In genomic region chr7:5422324-5423271, GRCh38 we compare ENCODE assay signal across 1 cellular context.
TF ChIP-seq lines count a peak whose summit lies in the region.

No MANE protein-coding gene starts in this region.

TF ChIP-seq in HepG2, 621 proteins besides CTCF, POLR2A, EP300 and RAD21 (continued from another document and continues in another):
- TF ChIP-seq, protein P1, sequence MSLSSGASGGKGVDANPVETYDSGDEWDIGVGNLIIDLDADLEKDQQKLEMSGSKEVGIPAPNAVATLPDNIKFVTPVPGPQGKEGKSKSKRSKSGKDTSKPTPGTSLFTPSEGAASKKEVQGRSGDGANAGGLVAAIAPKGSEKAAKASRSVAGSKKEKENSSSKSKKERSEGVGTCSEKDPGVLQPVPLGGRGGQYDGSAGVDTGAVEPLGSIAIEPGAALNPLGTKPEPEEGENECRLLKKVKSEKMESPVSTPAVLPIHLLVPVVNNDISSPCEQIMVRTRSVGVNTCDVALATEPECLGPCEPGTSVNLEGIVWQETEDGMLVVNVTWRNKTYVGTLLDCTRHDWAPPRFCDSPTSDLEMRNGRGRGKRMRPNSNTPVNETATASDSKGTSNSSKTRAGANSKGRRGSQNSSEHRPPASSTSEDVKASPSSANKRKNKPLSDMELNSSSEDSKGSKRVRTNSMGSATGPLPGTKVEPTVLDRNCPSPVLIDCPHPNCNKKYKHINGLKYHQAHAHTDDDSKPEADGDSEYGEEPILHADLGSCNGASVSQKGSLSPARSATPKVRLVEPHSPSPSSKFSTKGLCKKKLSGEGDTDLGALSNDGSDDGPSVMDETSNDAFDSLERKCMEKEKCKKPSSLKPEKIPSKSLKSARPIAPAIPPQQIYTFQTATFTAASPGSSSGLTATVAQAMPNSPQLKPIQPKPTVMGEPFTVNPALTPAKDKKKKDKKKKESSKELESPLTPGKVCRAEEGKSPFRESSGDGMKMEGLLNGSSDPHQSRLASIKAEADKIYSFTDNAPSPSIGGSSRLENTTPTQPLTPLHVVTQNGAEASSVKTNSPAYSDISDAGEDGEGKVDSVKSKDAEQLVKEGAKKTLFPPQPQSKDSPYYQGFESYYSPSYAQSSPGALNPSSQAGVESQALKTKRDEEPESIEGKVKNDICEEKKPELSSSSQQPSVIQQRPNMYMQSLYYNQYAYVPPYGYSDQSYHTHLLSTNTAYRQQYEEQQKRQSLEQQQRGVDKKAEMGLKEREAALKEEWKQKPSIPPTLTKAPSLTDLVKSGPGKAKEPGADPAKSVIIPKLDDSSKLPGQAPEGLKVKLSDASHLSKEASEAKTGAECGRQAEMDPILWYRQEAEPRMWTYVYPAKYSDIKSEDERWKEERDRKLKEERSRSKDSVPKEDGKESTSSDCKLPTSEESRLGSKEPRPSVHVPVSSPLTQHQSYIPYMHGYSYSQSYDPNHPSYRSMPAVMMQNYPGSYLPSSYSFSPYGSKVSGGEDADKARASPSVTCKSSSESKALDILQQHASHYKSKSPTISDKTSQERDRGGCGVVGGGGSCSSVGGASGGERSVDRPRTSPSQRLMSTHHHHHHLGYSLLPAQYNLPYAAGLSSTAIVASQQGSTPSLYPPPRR (CRISPR knock-in tag; IDR thresholded peaks at IDR 0.05; ENCODE audit: borderline replicate concordance): no peak
- TF ChIP-seq ZNF557 (CRISPR knock-in tag; IDR thresholded peaks at IDR 0.05): no peak
- no peak for TF ChIP-seq ZNF652 (CRISPR knock-in tag; IDR thresholded peaks at IDR 0.05; ENCODE audit: borderline replicate concordance, low read depth)
- no peak for TF ChIP-seq MTF1 (CRISPR knock-in tag; IDR thresholded peaks at IDR 0.05)
- TF ChIP-seq ZFP36L2 (CRISPR knock-in tag; IDR thresholded peaks at IDR 0.05): no peak
- TF ChIP-seq ZNF558 (CRISPR knock-in tag; IDR thresholded peaks at IDR 0.05; ENCODE audit: borderline replicate concordance): peak; percentile 17; the same call in 1 of the 2 replicates
- no peak for TF ChIP-seq ZSCAN22 (CRISPR knock-in tag; IDR thresholded peaks at IDR 0.05)
- no peak for TF ChIP-seq ZNF841 (CRISPR knock-in tag; IDR thresholded peaks at IDR 0.05; ENCODE audit: borderline replicate concordance)
- TF ChIP-seq ZNF121 (CRISPR knock-in tag; IDR thresholded peaks at IDR 0.05): no peak
- no peak for TF ChIP-seq ZNF549 (CRISPR knock-in tag; IDR thresholded peaks at IDR 0.05)
- TF ChIP-seq WIZ (CRISPR knock-in tag; IDR thresholded peaks at IDR 0.05): no peak
- TF ChIP-seq GTF3A (CRISPR knock-in tag; conservative IDR thresholded peaks at IDR 0.05): no peak
- TF ChIP-seq TBX3 (IDR thresholded peaks at IDR 0.05; ENCODE audit: borderline replicate concordance): no peak
- TF ChIP-seq, protein P2, sequence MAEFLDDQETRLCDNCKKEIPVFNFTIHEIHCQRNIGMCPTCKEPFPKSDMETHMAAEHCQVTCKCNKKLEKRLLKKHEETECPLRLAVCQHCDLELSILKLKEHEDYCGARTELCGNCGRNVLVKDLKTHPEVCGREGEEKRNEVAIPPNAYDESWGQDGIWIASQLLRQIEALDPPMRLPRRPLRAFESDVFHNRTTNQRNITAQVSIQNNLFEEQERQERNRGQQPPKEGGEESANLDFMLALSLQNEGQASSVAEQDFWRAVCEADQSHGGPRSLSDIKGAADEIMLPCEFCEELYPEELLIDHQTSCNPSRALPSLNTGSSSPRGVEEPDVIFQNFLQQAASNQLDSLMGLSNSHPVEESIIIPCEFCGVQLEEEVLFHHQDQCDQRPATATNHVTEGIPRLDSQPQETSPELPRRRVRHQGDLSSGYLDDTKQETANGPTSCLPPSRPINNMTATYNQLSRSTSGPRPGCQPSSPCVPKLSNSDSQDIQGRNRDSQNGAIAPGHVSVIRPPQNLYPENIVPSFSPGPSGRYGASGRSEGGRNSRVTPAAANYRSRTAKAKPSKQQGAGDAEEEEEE (CRISPR knock-in tag; IDR thresholded peaks at IDR 0.05; ENCODE audit: borderline replicate concordance): no peak
- TF ChIP-seq NR2F6 (IDR thresholded peaks at IDR 0.05): 0 out of 2 replicates have a peak, but pooled peaks have one; percentile 1
- TF ChIP-seq NR2F6 (CRISPR knock-in tag; IDR thresholded peaks at IDR 0.05): no peak
- TF ChIP-seq MED13 (CRISPR knock-in tag; IDR thresholded peaks at IDR 0.05): no peak
- TF ChIP-seq RFXANK (CRISPR knock-in tag; IDR thresholded peaks at IDR 0.05): no peak
- no peak; the same call in 1 of the 2 replicates for TF ChIP-seq DMAP1 (CRISPR knock-in tag; IDR thresholded peaks at IDR 0.05)
- TF ChIP-seq ZNF34 (CRISPR knock-in tag; IDR thresholded peaks at IDR 0.05; ENCODE audit: borderline replicate concordance): no peak
- TF ChIP-seq, protein P3, sequence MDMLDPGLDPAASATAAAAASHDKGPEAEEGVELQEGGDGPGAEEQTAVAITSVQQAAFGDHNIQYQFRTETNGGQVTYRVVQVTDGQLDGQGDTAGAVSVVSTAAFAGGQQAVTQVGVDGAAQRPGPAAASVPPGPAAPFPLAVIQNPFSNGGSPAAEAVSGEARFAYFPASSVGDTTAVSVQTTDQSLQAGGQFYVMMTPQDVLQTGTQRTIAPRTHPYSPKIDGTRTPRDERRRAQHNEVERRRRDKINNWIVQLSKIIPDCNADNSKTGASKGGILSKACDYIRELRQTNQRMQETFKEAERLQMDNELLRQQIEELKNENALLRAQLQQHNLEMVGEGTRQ (IDR thresholded peaks at IDR 0.05; ENCODE audit: low read depth, low read length): no peak
- TF ChIP-seq, protein P3 (CRISPR knock-in tag; IDR thresholded peaks at IDR 0.05; ENCODE audit: borderline replicate concordance): no peak
- TF ChIP-seq MXD3 (CRISPR knock-in tag; IDR thresholded peaks at IDR 0.05): no peak
- no peak for TF ChIP-seq ZNF383 (CRISPR knock-in tag; IDR thresholded peaks at IDR 0.05; ENCODE audit: borderline replicate concordance)
- no peak for TF ChIP-seq ZNF124 (CRISPR knock-in tag; IDR thresholded peaks at IDR 0.05)
- no peak for TF ChIP-seq CC2D1A (CRISPR knock-in tag; IDR thresholded peaks at IDR 0.05)
- peak; percentile 85 for TF ChIP-seq RBFOX2 (IDR thresholded peaks at IDR 0.05; ENCODE audit: low read depth, low read length)
- no peak for TF ChIP-seq CSRNP2 (CRISPR knock-in tag; conservative IDR thresholded peaks at IDR 0.05; ENCODE audit: low read depth)
- TF ChIP-seq, protein P4, sequence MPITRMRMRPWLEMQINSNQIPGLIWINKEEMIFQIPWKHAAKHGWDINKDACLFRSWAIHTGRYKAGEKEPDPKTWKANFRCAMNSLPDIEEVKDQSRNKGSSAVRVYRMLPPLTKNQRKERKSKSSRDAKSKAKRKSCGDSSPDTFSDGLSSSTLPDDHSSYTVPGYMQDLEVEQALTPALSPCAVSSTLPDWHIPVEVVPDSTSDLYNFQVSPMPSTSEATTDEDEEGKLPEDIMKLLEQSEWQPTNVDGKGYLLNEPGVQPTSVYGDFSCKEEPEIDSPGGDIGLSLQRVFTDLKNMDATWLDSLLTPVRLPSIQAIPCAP (CRISPR knock-in tag; IDR thresholded peaks at IDR 0.05; ENCODE audit: low read depth): peak; percentile 54; the same call in 1 of the 2 replicates
- TF ChIP-seq TGIF2 (CRISPR knock-in tag; IDR thresholded peaks at IDR 0.05): no peak
- TF ChIP-seq ZNF792 (CRISPR knock-in tag; IDR thresholded peaks at IDR 0.05): no peak
- no peak for TF ChIP-seq ZBTB14 (CRISPR knock-in tag; IDR thresholded peaks at IDR 0.05)
- TF ChIP-seq IRX3 (CRISPR knock-in tag; IDR thresholded peaks at IDR 0.05; ENCODE audit: borderline replicate concordance, low read depth): no peak
- TF ChIP-seq ZNF180 (CRISPR knock-in tag; IDR thresholded peaks at IDR 0.05; ENCODE audit: borderline replicate concordance, low read depth): no peak
- TF ChIP-seq HNRNPK (IDR thresholded peaks at IDR 0.05; ENCODE audit: low read depth, low read length, poor library complexity, severe bottlenecking): peak; percentile 4
- TF ChIP-seq HMGA1 (CRISPR knock-in tag; conservative IDR thresholded peaks at IDR 0.05): no peak
- no peak for TF ChIP-seq TBL1XR1 (IDR thresholded peaks at IDR 0.05; ENCODE audit: borderline replicate concordance, low read length, partially characterized antibody)
- no peak for TF ChIP-seq IRF2 (CRISPR knock-in tag; IDR thresholded peaks at IDR 0.05)
- no peak for TF ChIP-seq LRRFIP1 (CRISPR knock-in tag; conservative IDR thresholded peaks at IDR 0.05)
- no peak for TF ChIP-seq PLRG1 (conservative IDR thresholded peaks at IDR 0.05)
- TF ChIP-seq U2AF1 (optimal IDR thresholded peaks at IDR 0.05; ENCODE audit: low read depth, low read length): peak; percentile 36
- TF ChIP-seq ZBTB10 (CRISPR knock-in tag; IDR thresholded peaks at IDR 0.05; ENCODE audit: borderline replicate concordance): 0 out of 2 replicates have a peak, but pooled peaks have one; percentile 13
- TF ChIP-seq RELA (CRISPR knock-in tag; IDR thresholded peaks at IDR 0.05): no peak
- no peak for TF ChIP-seq HDAC2 (CRISPR knock-in tag; IDR thresholded peaks at IDR 0.05)
- no peak for TF ChIP-seq ZNF296 (CRISPR knock-in tag; conservative IDR thresholded peaks at IDR 0.05)
- no peak for TF ChIP-seq FOXM1 (CRISPR knock-in tag; IDR thresholded peaks at IDR 0.05)
- TF ChIP-seq CCDC6 (CRISPR knock-in tag; IDR thresholded peaks at IDR 0.05): no peak
- no peak for TF ChIP-seq SNAI1 (CRISPR knock-in tag; IDR thresholded peaks at IDR 0.05; ENCODE audit: borderline replicate concordance)
- no peak for TF ChIP-seq FOXA3 (CRISPR knock-in tag; IDR thresholded peaks at IDR 0.05)
- TF ChIP-seq NCOR1 (IDR thresholded peaks at IDR 0.05; ENCODE audit: borderline replicate concordance, low read length): no peak
- TF ChIP-seq SMYD3 (CRISPR knock-in tag; IDR thresholded peaks at IDR 0.05): 0 out of 2 replicates have a peak, but pooled peaks have one; percentile 1
- TF ChIP-seq TBP (CRISPR knock-in tag; IDR thresholded peaks at IDR 0.05): no peak
- no peak for TF ChIP-seq TP53 (CRISPR knock-in tag; conservative IDR thresholded peaks at IDR 0.05)
- no peak for TF ChIP-seq SIN3A (IDR thresholded peaks at IDR 0.05; ENCODE audit: borderline replicate concordance, low read depth, low read length)
- no peak for TF ChIP-seq ZSCAN29 (CRISPR knock-in tag; conservative IDR thresholded peaks at IDR 0.05)
